In genomic region chr18:31659574-31660149, GRCh38 we compare ENCODE assay signal across 19 cellular contexts. TPM values are rescaled to one million over a fixed set of nuclear protein-coding genes. Genes with fewer than 3 reads are reported as not detected.
DNase-seq lines count a peak whose midpoint lies in the region; ATAC-seq and TF ChIP-seq lines count a peak whose summit lies in the region.
"Had no signal": no experiment of that assay in that cellular context is flagged by ENCODE, and none has a peak within 500 bp of the region (broad histone marks: within the 10 kb centered on the region; RNA-seq: fewer than 3 reads in every experiment).

No MANE protein-coding gene starts in this region.

- H3K36me3 Mint-ChIP-seq in activated naive CD4-positive, alpha-beta T cell treated with anti-CD3 and anti-CD28 coated beads, Interleukin-2, amount 50 U/mL, for 24 hours = no peaks in the 10 kb centered on the region
- H3K36me3 Mint-ChIP-seq in activated B cell treated with CpG ODN at 0.5 μM for 24 hours (ENCODE audit: low read depth) (no peaks in the 10 kb centered on the region), immature natural killer cell (peaks cover 13 to 19% (median 14%) of the 10 kb centered on the region in 3 donors)
- H3K36me3 Mint-ChIP-seq in CD8-positive, alpha-beta T cell = no peaks in the 10 kb centered on the region

- H3K36me3 ChIP-seq in upper lobe of right lung = no peaks in the 10 kb centered on the region
- no peaks in the 10 kb centered on the region for H3K36me3 ChIP-seq in CD8-positive, alpha-beta T cell (ENCODE audit: insufficient read depth, low read length)
- H3K36me3 ChIP-seq: neutrophil, stomach had no signal

- H3K9me3 Mint-ChIP-seq in activated naive CD4-positive, alpha-beta T cell treated with anti-CD3 and anti-CD28 coated beads, Interleukin-2, amount 50 U/mL, for 24 hours = no peaks in the 10 kb centered on the region
- no peaks in the 10 kb centered on the region for H3K9me3 Mint-ChIP-seq in activated B cell treated with CpG ODN at 0.5 μM for 24 hours
- no peaks in the 10 kb centered on the region for H3K9me3 Mint-ChIP-seq in immature natural killer cell
- no peaks in the 10 kb centered on the region for H3K9me3 Mint-ChIP-seq in CD8-positive, alpha-beta T cell

- no peak overlapping the region for H3K27ac ChIP-seq in upper lobe of right lung
- no peak overlapping the region for H3K27ac ChIP-seq in CD8-positive, alpha-beta T cell (ENCODE audit: low read depth, low read length)
- H3K27ac ChIP-seq: neutrophil, stomach had no signal

- intact Hi-C loops in activated B cell treated with CpG ODN at 0.5 μM for 24 hours (cut with micrococcal nuclease) (loop anchor here (2.0 kb wide), 1 partner anchor 25 kb away; the partner anchor contains the start of gene B4GALT6), upper lobe of right lung (cut with DNase I) (no loop called here)
- intact Hi-C loops in CD8-positive, alpha-beta T cell (cut with DNase I, micrococcal nuclease) = loop anchor here in 1 of 2 experiments (10.0 kb wide), 1 partner anchor 45 kb away; no protein-coding TSS in a partner anchor

- H3K9me3 ChIP-seq in upper lobe of right lung = no peaks in the 10 kb centered on the region
- no peaks in the 10 kb centered on the region for H3K9me3 ChIP-seq in CD8-positive, alpha-beta T cell (ENCODE audit: low read length)
- H3K9me3 ChIP-seq: neutrophil, stomach had no signal

- no peak overlapping the region for H3K4me3 Mint-ChIP-seq in activated naive CD4-positive, alpha-beta T cell treated with anti-CD3 and anti-CD28 coated beads, Interleukin-2, amount 50 U/mL, for 24 hours
- H3K4me3 Mint-ChIP-seq in activated B cell treated with CpG ODN at 0.5 μM for 24 hours (no peak overlapping the region), immature natural killer cell (peak overlapping the region in 1 of 5 donors; percentile 88)
- no peak overlapping the region for H3K4me3 Mint-ChIP-seq in CD8-positive, alpha-beta T cell
- H3K4me3 Mint-ChIP-seq: endodermal cell had no signal

- H3K4me3 ChIP-seq in upper lobe of right lung = no peak overlapping the region
- no peak overlapping the region for H3K4me3 ChIP-seq in CD8-positive, alpha-beta T cell (ENCODE audit: low read depth, low read length)
- H3K4me3 ChIP-seq: stomach had no signal

- peaks cover 3% of the 10 kb centered on the region for H3K4me1 Mint-ChIP-seq in activated naive CD4-positive, alpha-beta T cell treated with anti-CD3 and anti-CD28 coated beads, Interleukin-2, amount 50 U/mL, for 24 hours
- H3K4me1 Mint-ChIP-seq in activated B cell treated with CpG ODN at 0.5 μM for 24 hours (peaks cover 28% of the 10 kb centered on the region), immature natural killer cell (peaks cover 15 to 24% of the 10 kb centered on the region in 2 donors)
- H3K4me1 Mint-ChIP-seq in CD8-positive, alpha-beta T cell (ENCODE audit: low read depth) = peaks cover 2% of the 10 kb centered on the region

- peak overlapping the region; percentile 59 for H3K27ac Mint-ChIP-seq in activated naive CD4-positive, alpha-beta T cell treated with anti-CD3 and anti-CD28 coated beads, Interleukin-2, amount 50 U/mL, for 24 hours
- peak overlapping the region; percentile 10 for H3K27ac Mint-ChIP-seq in activated B cell treated with CpG ODN at 0.5 μM for 24 hours
- H3K27ac Mint-ChIP-seq in immature natural killer cell = peak overlapping the region; percentile 82 to 96 (median 88)
- no peak overlapping the region for H3K27ac Mint-ChIP-seq in CD8-positive, alpha-beta T cell

- POLR2A ChIA-PET in activated B cell treated with CpG ODN at 0.5 μM for 24 hours (lab: Charles Lee) = no interaction called here
- POLR2A ChIA-PET in CD8-positive, alpha-beta T cell (lab: Charles Lee) = no interaction called here

- TF ChIP-seq CTCF in activated B cell treated with CpG ODN at 0.5 μM for 24 hours (IDR thresholded peaks at IDR 0.05) = no peak
- TF ChIP-seq CTCF in upper lobe of right lung (IDR thresholded peaks at IDR 0.05) = no peak
- no peak for TF ChIP-seq CTCF in CD8-positive, alpha-beta T cell (IDR thresholded peaks at IDR 0.05)

- no peaks in the 10 kb centered on the region for H3K27me3 ChIP-seq in upper lobe of right lung
- no peaks in the 10 kb centered on the region for H3K27me3 ChIP-seq in CD8-positive, alpha-beta T cell (ENCODE audit: insufficient read depth, low read length)
- H3K27me3 ChIP-seq: neutrophil, stomach had no signal

- CTCF ChIA-PET in activated B cell treated with CpG ODN at 0.5 μM for 24 hours (lab: Charles Lee) = no interaction called here
- CTCF ChIA-PET in CD8-positive, alpha-beta T cell (lab: Charles Lee) = no interaction called here

- no peaks in the 10 kb centered on the region for H3K4me1 ChIP-seq in upper lobe of right lung
- H3K4me1 ChIP-seq in CD8-positive, alpha-beta T cell (ENCODE audit: insufficient read depth, low read length) = no peaks in the 10 kb centered on the region
- H3K4me1 ChIP-seq: stomach had no signal

- DNase-seq in activated naive CD4-positive, alpha-beta T cell treated with Interleukin-2 at 50 U/mL for 16 hours = no peak
- DNase-seq in activated B cell treated with CpG ODN at 0.5 μM for 24 hours (no peak), immature natural killer cell (no peak), upper lobe of right lung (no peak)
- no peak for DNase-seq in CD8-positive, alpha-beta T cell
- DNase-seq in stimulated activated CD4-positive, alpha-beta T cell treated with anti-CD3 and anti-CD28 coated beads, Interleukin-1b, Interleukin-23, amount 100 ng/mL, for 48 hours = no peak
- DNase-seq in stimulated activated CD4-positive, alpha-beta T cell treated with anti-CD3 and anti-CD28 coated beads, Interleukin-2, amount 100 ng/mL, for 48 hours = no peak
- DNase-seq: amygdala, cerebellar nuclear complex, EL, endodermal cell, IMR-90, NCI-H187 treated with DMSO at 0.1 percent for 48 hours, NCI-H446, retina, SHP77 treated with DMSO at 0.1 percent for 48 hours, stomach had no signal

- ATAC-seq in activated B cell treated with CpG ODN at 0.5 μM for 24 hours (ENCODE audit: low read depth) (no peak), upper lobe of right lung (peak; percentile 14)
- ATAC-seq in CD8-positive, alpha-beta T cell = no peak

- H3K27me3 Mint-ChIP-seq in activated naive CD4-positive, alpha-beta T cell treated with anti-CD3 and anti-CD28 coated beads, Interleukin-2, amount 50 U/mL, for 24 hours = peaks cover 11% of the 10 kb centered on the region
- no peaks in the 10 kb centered on the region for H3K27me3 Mint-ChIP-seq in activated B cell treated with CpG ODN at 0.5 μM for 24 hours
- H3K27me3 Mint-ChIP-seq in immature natural killer cell (ENCODE audit: low read depth in 3 of 3) = no peaks in the 10 kb centered on the region
- peaks cover 9% of the 10 kb centered on the region for H3K27me3 Mint-ChIP-seq in CD8-positive, alpha-beta T cell (ENCODE audit: low read depth)

RNA-seq across cellular contexts. Expression of gene B4GALT6, which starts 24.7 kb away (rescaled TPM):
- total RNA-seq in activated B cell treated with CpG ODN at 0.5 μM for 24 hours = 3.1 and 3.8 TPM in 2 replicates
- 1 to 10 TPM in 2 of 3 donors, under 1 TPM in 1; 0.83 to 3.2 (median 1.5) TPM for polyA plus RNA-seq in immature natural killer cell
- total RNA-seq in upper lobe of right lung = 3.5 TPM
- under 1 TPM in 1 of 2 experiments, not detected in 1; 0.35 TPM for total RNA-seq in CD8-positive, alpha-beta T cell
